ENCODE assay signal across 21 cellular contexts in the genomic region with DNA sequence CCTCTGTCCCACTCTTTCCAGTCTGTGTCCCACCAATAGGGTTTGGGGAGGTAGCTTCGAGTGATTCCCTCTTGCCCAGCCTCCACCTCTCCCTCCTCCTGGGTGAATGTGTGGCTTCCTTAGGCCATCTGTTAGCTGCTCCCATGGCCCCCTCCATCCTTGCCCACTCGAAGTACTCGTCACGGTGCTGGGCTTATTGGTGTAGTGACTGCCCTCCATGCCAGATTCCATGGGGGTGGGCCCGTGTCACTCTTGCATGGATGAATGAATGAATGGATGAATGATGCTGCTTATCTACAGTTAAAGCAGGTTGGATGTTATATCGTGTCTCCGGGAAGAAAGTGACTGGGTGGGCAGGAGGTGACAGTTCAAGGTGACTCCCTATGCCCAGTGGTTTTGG. TPM values are rescaled to one million over a fixed set of nuclear protein-coding genes. Genes with fewer than 3 reads are reported as not detected.
DNase-seq lines count a peak whose midpoint lies in the region; ATAC-seq and TF ChIP-seq lines count a peak whose summit lies in the region.
"Had no signal": no experiment of that assay in that cellular context is flagged by ENCODE, and none has a peak within 500 bp of the region (broad histone marks: within the 10 kb centered on the region; RNA-seq: fewer than 3 reads in every experiment).

No MANE protein-coding gene starts in this region.

- no peak overlapping the region for H3K27ac ChIP-seq in H9 (ENCODE audit: insufficient read length, low read depth, low read length)
- H3K27ac ChIP-seq in spleen: no peak overlapping the region

- no peaks in the 10 kb centered on the region for H3K79me2 ChIP-seq in H9 (ENCODE audit: insufficient read depth, low read length)

- H3K27me3 ChIP-seq in H9 (ENCODE audit: insufficient read depth, low read length) (no peaks in the 10 kb centered on the region), spleen (replicated peaks in 1 of 7) (peaks cover 0 to 87% (median 10%) of the 10 kb centered on the region in 7 donors)
- H3K27me3 ChIP-seq: BE2C had no signal

- no peak for TF ChIP-seq CTCF in H9 (conservative IDR thresholded peaks at IDR 0.05)
- no peak for TF ChIP-seq CTCF in spleen (IDR thresholded peaks at IDR 0.05 in 8 of 11, conservative IDR thresholded peaks at IDR 0.05 in 3 of 11)

- peaks cover 0 to 29% (median 6%) of the 10 kb centered on the region in 3 experiments; a peak in 5 of 7 replicates for H3K36me3 Mint-ChIP-seq in H9 (ENCODE audit: insufficient read depth in 1 of 3, low read depth in 3 of 3)
- H3K36me3 Mint-ChIP-seq: CD4-positive, CD25-positive, alpha-beta regulatory T cell; CD8-positive, alpha-beta memory T cell had no signal

- H3K4me2 ChIP-seq in H9 (ENCODE audit: insufficient read depth, insufficient read length, low read length): no peak overlapping the region
- H3K4me2 ChIP-seq: GM23338 had no signal

- H3K9me3 ChIP-seq in H9 (ENCODE audit: control insufficient read depth, low read depth, low read length): no peaks in the 10 kb centered on the region
- no peaks in the 10 kb centered on the region for H3K9me3 ChIP-seq in spleen
- H3K9me3 ChIP-seq: BE2C had no signal

- no peak overlapping the region for H2BK12ac ChIP-seq in H9 (ENCODE audit: insufficient read length, low read depth, low read length)

- H3K18ac ChIP-seq in H9 (ENCODE audit: insufficient read length, low read depth, low read length): no peak overlapping the region

- no peak for TF ChIP-seq POLR2A in spleen (IDR thresholded peaks at IDR 0.05)

- H3K4me3 ChIP-seq in spleen: no peak overlapping the region
- H3K4me3 ChIP-seq: GM12878, GM23338 had no signal

- no peak overlapping the region for H3K4me3 Mint-ChIP-seq in H9
- H3K4me3 Mint-ChIP-seq: CD4-positive, CD25-positive, alpha-beta regulatory T cell; CD8-positive, alpha-beta memory T cell; GM23338; HFFc6 had no signal

- H3K9ac ChIP-seq in H9 (ENCODE audit: extremely low read depth, insufficient read length, low read length): no peak overlapping the region

- H3K27ac Mint-ChIP-seq in H9: peak overlapping the region in 2 of 3 experiments; percentile 65 to 84; a peak in 2 of 7 replicates
- H3K27ac Mint-ChIP-seq: CD4-positive, CD25-positive, alpha-beta regulatory T cell; GM23338; HFFc6 had no signal

- H3K23ac ChIP-seq in H9 (ENCODE audit: insufficient read length, low read depth, low read length): no peak overlapping the region

- H3K36me3 ChIP-seq in spleen: no peaks in the 10 kb centered on the region
- H3K36me3 ChIP-seq: BE2C had no signal

- WGBS in H9 (ENCODE audit: extremely low coverage, insufficient read length, low lambda C conversion rate): no CpG with 5 or more reads among the region's 7 CpGs
- 83 to 94% (median 88%) methylated on average over 7 of the region's 7 CpGs for WGBS in spleen, 5 donors

- peaks cover 19 to 34% of the 10 kb centered on the region in 2 experiments for H3K4me1 Mint-ChIP-seq in H9
- H3K4me1 Mint-ChIP-seq: CD4-positive, CD25-positive, alpha-beta regulatory T cell; CD8-positive, alpha-beta memory T cell had no signal

- no peak overlapping the region for H2BK15ac ChIP-seq in H9 (ENCODE audit: low read depth, low read length)

- H2BK120ac ChIP-seq in H9 (ENCODE audit: low read depth, low read length, poor library complexity, severe bottlenecking): no peak overlapping the region

- H3K14ac ChIP-seq in H9 (ENCODE audit: insufficient read depth, low read length): no peak overlapping the region; the same call in 1 of the 2 replicates

- no peak overlapping the region for H4K91ac ChIP-seq in H9 (ENCODE audit: insufficient read length, low read depth, low read length)

- no peak overlapping the region for H3T11ph ChIP-seq in H9 (ENCODE audit: low read length)

- H4K8ac ChIP-seq in H9 (replicated peaks; ENCODE audit: insufficient read length, low read depth, low read length): no peak overlapping the region

- no peak overlapping the region for H2AK5ac ChIP-seq in H9 (ENCODE audit: insufficient read length, low read length)

- H3K27me3 Mint-ChIP-seq in H9 (ENCODE audit: low read depth): no peaks in the 10 kb centered on the region; the same call in 1 of the 2 replicates

- no peaks in the 10 kb centered on the region for H3K23me2 ChIP-seq in H9 (ENCODE audit: insufficient read length, low read depth, low read length, poor library complexity, severe bottlenecking)

- H4K5ac ChIP-seq in H9 (ENCODE audit: insufficient read length, low read depth, low read length): no peak overlapping the region

- no peak for DNase-seq in H9
- DNase-seq in islet precursor cell: peak; percentile 36
- peak; percentile 64 for DNase-seq in posterior vena cava (ENCODE audit: low spot score)
- peak; percentile 39 for DNase-seq in spleen
- DNase-seq in SW 1271 (lab: John Stamatoyannopoulos, UW): no peak
- DNase-seq in amygdala (lab: John Stamatoyannopoulos, UW): no peak
- DNase-seq: BE2C; C1 segment of cervical spinal cord; CD4-positive, CD25-positive, alpha-beta regulatory T cell; CD8-positive, alpha-beta memory T cell; COR-L47; DMS 273 treated with DMSO at 0.1 percent for 48 hours; DMS53; DND-41; EL; HFFc6 had no signal

- H3K56ac ChIP-seq in H9 (ENCODE audit: insufficient read length, low read depth, low read length): no peak overlapping the region

- H2BK5ac ChIP-seq in H9 (ENCODE audit: insufficient read length, low read length): no peak overlapping the region

- intact Hi-C loops in posterior vena cava (cut with DNase I): no loop called here
- intact Hi-C loops in spleen (cut with DNase I; ENCODE audit: low total_unique reads): no loop called here

- no peaks in the 10 kb centered on the region for H4K20me1 ChIP-seq in H9 (ENCODE audit: control insufficient read depth, insufficient read depth, insufficient read length)

- no peak overlapping the region for H2AFZ ChIP-seq in H9 (ENCODE audit: low read length)
- H2AFZ ChIP-seq: GM23338 had no signal

- no peak for ATAC-seq in HG03520 (IDR thresholded peaks at IDR 0.05; ENCODE audit: unreplicated experiment)
- no peak for ATAC-seq in HG03135 (IDR thresholded peaks at IDR 0.05; ENCODE audit: unreplicated experiment)
- ATAC-seq: GM12878, GM23338, HCT116 had no signal

- H2BK20ac ChIP-seq in H9 (ENCODE audit: low read depth, low read length, poor library complexity, severe bottlenecking): no peak overlapping the region

- H3K9me3 Mint-ChIP-seq in H9: no peaks in the 10 kb centered on the region
- H3K9me3 Mint-ChIP-seq: CD4-positive, CD25-positive, alpha-beta regulatory T cell; CD8-positive, alpha-beta memory T cell; GM23338; HFFc6 had no signal

- H3K4me1 ChIP-seq in H9 (ENCODE audit: insufficient read depth, low read length) (peaks cover 2% of the 10 kb centered on the region; the same call in 1 of the 2 replicates), spleen (peaks cover 0 to 13% (median 0%) of the 10 kb centered on the region in 6 donors)

- H3K79me1 ChIP-seq in H9 (ENCODE audit: insufficient read depth, low read depth, low read length, poor library complexity, severe bottlenecking): no peaks in the 10 kb centered on the region

- H3K4ac ChIP-seq in H9 (ENCODE audit: low read depth, low read length): no peak overlapping the region

RNA-seq across cellular contexts. Expression of a gene that starts 19.1 kb away (rescaled TPM):
- 6.7 and 8.6 TPM in 2 replicates for total RNA-seq in H9 (2021)
- total RNA-seq in posterior vena cava: 100 to 1,000 TPM in 1 of 2 donors, 10 to 100 TPM in 1; 98.8 to 224 TPM
- total RNA-seq in spleen: 1 to 10 TPM in 2 of 7 donors, under 1 TPM in 5; 0.09 to 1.9 (median 0.67) TPM
- 1 to 10 TPM in 2 of 3 donors, under 1 TPM in 1; 0.39 to 1.7 (median 1.4) TPM for polyA plus RNA-seq in spleen
- total RNA-seq: CD4-positive, CD25-positive, alpha-beta regulatory T cell; CD8-positive, alpha-beta memory T cell; GM12878 had no signal
- polyA plus RNA-seq: CD4-positive, CD25-positive, alpha-beta regulatory T cell; CD8-positive, alpha-beta memory T cell had no signal

Comparison
In these comparisons a context has a peak if more than half of its experiments do, and no peak if none do; other contexts are left out.
1. DNase-seq: peak in islet precursor cell (single experiment), posterior vena cava (single experiment) and spleen (single experiment); none in H9 (single experiment), SW 1271 (0 of 2) and amygdala (0 of 56).
2. RNA of a gene that starts 19.1 kb away (total RNA-seq): 98.8 to 224 TPM in posterior vena cava; 6.7 to 8.6 TPM in H9 and 0.09 to 1.9 TPM in spleen; every median in the first group is over 10 times any median in the second.